8 cellular contexts compared by ENCODE assay signal in genomic region chr18:55322176-55322735, GRCh38.
DNase-seq lines count a peak whose midpoint lies in the region; ATAC-seq and TF ChIP-seq lines count a peak whose summit lies in the region.

No MANE protein-coding gene starts in this region.

- H3K27ac ChIP-seq in CD4-positive, alpha-beta T cell (ENCODE audit: low read depth, low read length): no peak overlapping the region
- peak overlapping the region; percentile 78 to 92 for H3K27ac ChIP-seq in ascending aorta
- peak overlapping the region; percentile 94 to 96 for H3K27ac ChIP-seq in right atrium auricular region

- H3K4me3 Mint-ChIP-seq in CD4-positive, alpha-beta T cell: peak overlapping the region; percentile 15

- no peak for TF ChIP-seq CTCF in CD4-positive, alpha-beta T cell (IDR thresholded peaks at IDR 0.05)
- peak in 1 of 3 experiments; percentile 8 for TF ChIP-seq CTCF in ascending aorta (IDR thresholded peaks at IDR 0.05)
- peak in 1 of 2 donors; percentile 29 for TF ChIP-seq CTCF in right atrium auricular region (IDR thresholded peaks at IDR 0.05)

- CTCF ChIA-PET in CD4-positive, alpha-beta T cell (lab: Charles Lee): interaction anchor here (0.7 kb wide), 1 partner anchor 36 kb away, joined by 3 read pairs; no protein-coding TSS in a partner anchor

- no peak for ATAC-seq in CD4-positive, alpha-beta T cell (ENCODE audit: poor library complexity)
- ATAC-seq in GM19025 (IDR thresholded peaks at IDR 0.05; ENCODE audit: low read depth, unreplicated experiment) (peak; percentile 66), HG03159 (IDR thresholded peaks at IDR 0.05; ENCODE audit: unreplicated experiment) (peak; percentile 53)

- peaks cover 11% of the 10 kb centered on the region for H3K4me1 Mint-ChIP-seq in CD4-positive, alpha-beta T cell (ENCODE audit: low read depth)

- no peak for DNase-seq in CD4-positive, alpha-beta T cell
- DNase-seq in NCI-H446 (lab: John Stamatoyannopoulos, UW) (peak; percentile 95), ascending aorta (ENCODE audit: low spot score in 2 of 2) (peak; percentile 59 to 89), right atrium auricular region (ENCODE audit: low spot score) (peak; percentile 86), pons (ENCODE audit: low spot score) (peak; percentile 98)
- no peak for DNase-seq in activated naive CD4-positive, alpha-beta T cell treated with Interleukin-2 at 50 U/mL for 16 hours

- H3K4me3 ChIP-seq in ascending aorta (peak overlapping the region; percentile 67 to 69), right atrium auricular region (peak overlapping the region; percentile 45 to 57)

- H3K9me3 ChIP-seq in CD4-positive, alpha-beta T cell (ENCODE audit: control insufficient read depth, low read length): no peaks in the 10 kb centered on the region
- no peaks in the 10 kb centered on the region for H3K9me3 ChIP-seq in ascending aorta
- no peaks in the 10 kb centered on the region for H3K9me3 ChIP-seq in right atrium auricular region

- peaks cover 52% of the 10 kb centered on the region for H3K27me3 Mint-ChIP-seq in CD4-positive, alpha-beta T cell

- H3K36me3 ChIP-seq in ascending aorta (no peaks in the 10 kb centered on the region), right atrium auricular region (no peaks in the 10 kb centered on the region)

- POLR2A ChIA-PET in CD4-positive, alpha-beta T cell (lab: Charles Lee): no interaction called here

- H3K9me3 Mint-ChIP-seq in CD4-positive, alpha-beta T cell: no peaks in the 10 kb centered on the region

- no peak overlapping the region for H3K27ac Mint-ChIP-seq in CD4-positive, alpha-beta T cell

- peaks cover 28% of the 10 kb centered on the region for H3K27me3 ChIP-seq in CD4-positive, alpha-beta T cell (ENCODE audit: control insufficient read depth, insufficient read depth, low read length)
- H3K27me3 ChIP-seq in ascending aorta (no peaks in the 10 kb centered on the region), right atrium auricular region (no peaks in the 10 kb centered on the region)

- intact Hi-C loops in CD4-positive, alpha-beta T cell (cut with DNase I, micrococcal nuclease): no loop called here
- intact Hi-C loops in ascending aorta (cut with DNase I): loop anchor here (5.0 to 10.0 kb wide), 2 partner anchors 265 to 1323 kb away; partner anchors contain the start of gene TCF4

- no peaks in the 10 kb centered on the region for H3K36me3 Mint-ChIP-seq in CD4-positive, alpha-beta T cell (ENCODE audit: low read depth)

- H3K4me1 ChIP-seq in ascending aorta: peaks cover 0 to 29% of the 10 kb centered on the region in 2 donors
- H3K4me1 ChIP-seq in right atrium auricular region: peaks cover 0 to 20% of the 10 kb centered on the region in 2 donors

Comparison
In these comparisons a context has a peak if more than half of its experiments do, and no peak if none do; other contexts are left out.
1. DNase-seq: peak in NCI-H446 (2 of 2), ascending aorta (2 of 2), right atrium auricular region (single experiment) and pons (single experiment); none in CD4-positive, alpha-beta T cell (0 of 10) and activated naive CD4-positive, alpha-beta T cell treated with Interleukin-2 at 50 U/mL for 16 hours (single experiment).